In the genomic region with DNA sequence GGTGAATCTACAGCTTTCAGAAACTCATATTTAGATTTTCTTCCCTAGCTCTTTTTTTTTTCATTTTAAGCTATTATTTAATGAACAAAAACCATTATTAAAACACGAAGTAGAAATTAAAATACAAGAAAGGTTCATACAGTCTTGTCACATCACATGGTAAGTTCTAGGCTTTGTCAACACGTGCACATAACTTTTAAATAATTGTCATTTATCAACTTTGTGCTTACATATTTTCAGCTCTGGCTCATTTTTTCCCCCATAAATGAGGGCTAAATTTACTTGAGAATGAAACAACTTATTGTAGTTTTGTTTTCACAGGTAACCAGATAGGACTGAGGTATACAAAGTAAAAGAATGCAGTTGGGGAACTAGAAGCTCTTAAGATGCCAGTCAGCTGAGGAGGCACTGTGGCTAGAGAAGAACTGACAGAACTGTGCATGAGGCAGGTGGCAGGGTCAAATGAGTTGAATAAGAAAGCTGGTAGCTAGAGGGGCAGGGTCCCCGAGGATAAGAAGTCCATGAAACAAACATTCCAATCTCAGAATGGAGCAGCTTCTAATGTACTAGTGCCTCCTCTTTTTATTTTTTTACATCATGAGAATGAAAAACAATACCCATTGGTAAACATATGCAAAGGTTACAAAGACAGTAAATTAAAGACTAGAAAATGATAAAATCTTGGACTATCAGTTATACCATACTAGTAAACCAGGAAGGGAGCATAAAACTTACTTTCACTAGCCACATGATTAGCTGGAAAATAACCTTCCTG, we compare ENCODE assay signal across 9 cellular contexts.
A peak's percentile ranks its signal among the peaks of the same experiment; 100 is the strongest.
DNase-seq lines count a peak whose midpoint lies in the region; ATAC-seq and TF ChIP-seq lines count a peak whose summit lies in the region.
"Had no signal": no experiment of that assay in that cellular context is flagged by ENCODE, and none has a peak within 500 bp of the region (broad histone marks: within the 10 kb centered on the region; RNA-seq: fewer than 3 reads in every experiment).

No MANE protein-coding gene starts in this region.

- peaks cover 2% of the 10 kb centered on the region for H3K36me3 Mint-ChIP-seq in activated naive CD8-positive, alpha-beta T cell treated with anti-CD3 and anti-CD28 coated beads, Interleukin-2, amount 10 ng/mL, durations not matched to agents 7 days and 5 days

- peak; percentile 57 for ATAC-seq in GM21360 (IDR thresholded peaks at IDR 0.05; ENCODE audit: unreplicated experiment)
- peak; percentile 52 for ATAC-seq in HG03175 (IDR thresholded peaks at IDR 0.05; ENCODE audit: unreplicated experiment)
- no peak for ATAC-seq in activated naive CD8-positive, alpha-beta T cell treated with anti-CD3 and anti-CD28 coated beads, Interleukin-2, amount 10 ng/mL, durations not matched to agents 7 days and 5 days (ENCODE audit: low read depth)
- ATAC-seq: Panc1 had no signal

- peak overlapping the region; percentile 66 for H3K4me3 Mint-ChIP-seq in activated naive CD8-positive, alpha-beta T cell treated with anti-CD3 and anti-CD28 coated beads, Interleukin-2, amount 10 ng/mL, durations not matched to agents 7 days and 5 days

- in situ Hi-C loops in GM13976 (cut with MboI; ENCODE audit: low sequenced_read_pairs, unreplicated experiment), result no loop called here

- no peaks in the 10 kb centered on the region for H3K27me3 Mint-ChIP-seq in activated naive CD8-positive, alpha-beta T cell treated with anti-CD3 and anti-CD28 coated beads, Interleukin-2, amount 10 ng/mL, durations not matched to agents 7 days and 5 days

- H3K27ac Mint-ChIP-seq in activated naive CD8-positive, alpha-beta T cell treated with anti-CD3 and anti-CD28 coated beads, Interleukin-2, amount 10 ng/mL, durations not matched to agents 7 days and 5 days, result peak overlapping the region; percentile 74

- DNase-seq in GM13976 (ENCODE audit: low spot score) (peak; percentile 40), GOT3 (lab: John Stamatoyannopoulos, UW) (no peak), NCI-H446 (lab: John Stamatoyannopoulos, UW) (no peak), anterior cingulate cortex (lab: John Stamatoyannopoulos, UW) (no peak), NCI-H1694 treated with DMSO at 0.1 percent for 48 hours (lab: John Stamatoyannopoulos, UW) (no peak)
- no peak for DNase-seq in activated naive CD8-positive, alpha-beta T cell treated with anti-CD3 and anti-CD28 coated beads, Interleukin-2, amount 10 ng/mL, durations not matched to agents 7 days and 5 days

- no peaks in the 10 kb centered on the region for H3K9me3 Mint-ChIP-seq in activated naive CD8-positive, alpha-beta T cell treated with anti-CD3 and anti-CD28 coated beads, Interleukin-2, amount 10 ng/mL, durations not matched to agents 7 days and 5 days

- peaks cover 25% of the 10 kb centered on the region for H3K4me1 Mint-ChIP-seq in activated naive CD8-positive, alpha-beta T cell treated with anti-CD3 and anti-CD28 coated beads, Interleukin-2, amount 10 ng/mL, durations not matched to agents 7 days and 5 days

- POLR2A ChIA-PET in activated naive CD8-positive, alpha-beta T cell treated with anti-CD3 and anti-CD28 coated beads, Interleukin-2, amount 10 ng/mL, durations not matched to agents 7 days and 5 days (lab: Charles Lee), result interaction anchor here (0.5 kb wide), 1 partner anchor 106 kb away, joined by 3 read pairs; no protein-coding TSS in a partner anchor

- TF ChIP-seq CTCF in GM13976 (IDR thresholded peaks at IDR 0.05; ENCODE audit: borderline replicate concordance, control extremely low read depth, extremely low read depth, insufficient read depth, missing control alignments), result no peak
